ENCODE assay signal across 28 cellular contexts in genomic region chr3:113205481-113205880, GRCh38. TPM values are rescaled to one million over a fixed set of nuclear protein-coding genes. Genes with fewer than 3 reads are reported as not detected.
"Had no signal": no experiment of that assay in that cellular context is flagged by ENCODE, and none has a peak within 500 bp of the region (broad histone marks: within the 10 kb centered on the region; RNA-seq: fewer than 3 reads in every experiment).

No MANE protein-coding gene starts in this region.

- H3K27ac ChIP-seq: ascending aorta, gastrocnemius medialis, left ventricle myocardium inferior, right atrium auricular region, stomach, thyroid gland, WERI-Rb-1 had no signal

- ATAC-seq: gastrocnemius medialis; mucosa of descending colon; stimulated activated naive B cell treated with anti-CD40 and anti-IgM and Interleukin-4, amounts not matched to agents 10 μg/mL and 1 μg/mL and 100 μg/mL, for 72 hours had no signal

- H3K4me1 ChIP-seq: ascending aorta, gastrocnemius medialis, left ventricle myocardium inferior, right atrium auricular region, thyroid gland had no signal

- H3K4me1 Mint-ChIP-seq: activated CD4-positive, alpha-beta T cell treated with anti-CD3 and anti-CD28 coated beads, Interleukin-2, amount 10 ng/mL, durations not matched to agents 24 days and 14 days; activated naive CD4-positive, alpha-beta T cell treated with anti-CD3 and anti-CD28 coated beads, Interleukin-2, amount 10 ng/mL, durations not matched to agents 7 days and 5 days; activated naive CD8-positive, alpha-beta T cell treated with anti-CD3 and anti-CD28 coated beads, Interleukin-2, amount 10 ng/mL, durations not matched to agents 7 days and 5 days; stimulated activated naive B cell treated with anti-CD40 and anti-IgM and Interleukin-4, amounts not matched to agents 10 μg/mL and 1 μg/mL and 100 μg/mL, for 72 hours had no signal

- H3K4me3 ChIP-seq: ascending aorta, gastrocnemius medialis, left ventricle myocardium inferior, lung, mucosa of descending colon, right atrium auricular region, stomach, thyroid gland had no signal

- H3K9me3 ChIP-seq: ascending aorta, gastrocnemius medialis, left ventricle myocardium inferior, mucosa of descending colon, right atrium auricular region, stomach, thyroid gland had no signal

- H3K4me3 Mint-ChIP-seq: activated CD4-positive, alpha-beta memory T cell treated with anti-CD3 and anti-CD28 coated beads for 36 hours; activated CD4-positive, alpha-beta T cell treated with anti-CD3 and anti-CD28 coated beads, Interleukin-2, amount 10 ng/mL, durations not matched to agents 24 days and 14 days; activated naive CD4-positive, alpha-beta T cell treated with anti-CD3 and anti-CD28 coated beads, Interleukin-2, amount 10 ng/mL, durations not matched to agents 7 days and 5 days; activated naive CD8-positive, alpha-beta T cell treated with anti-CD3 and anti-CD28 coated beads, Interleukin-2, amount 10 ng/mL, durations not matched to agents 7 days and 5 days; activated T-helper 1 cell treated with anti-CD3 and anti-CD28 coated beads, Interleukin-12 subunit alpha, Interleukin-12 subunit beta, Interleukin-2, Interleukin-4 antibody, amounts not matched to agents 30 ng/mL and 10 ng/mL and 1 ng/mL, durations not matched to agents 14 hours and 24 hours and 36 hours; endodermal cell; stimulated activated naive B cell treated with anti-CD40 and anti-IgM and Interleukin-4, amounts not matched to agents 10 μg/mL and 1 μg/mL and 100 μg/mL, for 72 hours; T-helper 2 cell treated with Interferon-gamma antibody and Interleukin-4, amounts not matched to agents 5 μg/mL and 100 μg/mL, for 36 hours had no signal

- DNase-seq: activated CD4-positive, alpha-beta memory T cell treated with anti-CD3 and anti-CD28 coated beads for 36 hours; activated CD4-positive, alpha-beta T cell treated with anti-CD3 and anti-CD28 coated beads, Interleukin-2, amount 10 ng/mL, durations not matched to agents 24 days and 14 days; activated CD4-positive, CD25-positive, alpha-beta regulatory T cell treated with anti-CD3 and anti-CD28 coated beads, Interleukin-2, amount 50 U/mL, for 72 hours; activated CD8-positive, alpha-beta memory T cell treated with anti-CD3 and anti-CD28 coated beads, Interleukin-2, amount 50 U/mL, for 4 hours; activated gamma-delta T cell; activated naive CD4-positive, alpha-beta T cell treated with anti-CD3 and anti-CD28 coated beads, Interleukin-2, amount 10 ng/mL, durations not matched to agents 7 days and 5 days; activated naive CD8-positive, alpha-beta T cell treated with anti-CD3 and anti-CD28 coated beads, Interleukin-2, amount 10 ng/mL, durations not matched to agents 7 days and 5 days; activated T-cell treated with anti-CD3 and anti-CD28 coated beads, Interleukin-2, amount 50 U/mL, for 1 hour; endodermal cell; gastrocnemius medialis; glutamatergic neuron; left ventricle myocardium inferior; mesendoderm; mucosa of descending colon; occipital lobe; stimulated activated CD4-positive, alpha-beta T cell treated with anti-CD3 and anti-CD28 coated beads, Interleukin-15, amount 100 ng/mL, for 24 hours; stimulated activated CD4-positive, alpha-beta T cell treated with anti-CD3 and anti-CD28 coated beads, Interleukin-2, amount 100 ng/mL, for 24 hours; stimulated activated naive B cell treated with anti-CD40 and anti-IgM and Interleukin-4, amounts not matched to agents 10 μg/mL and 1 μg/mL and 100 μg/mL, for 72 hours; stomach; T-helper 1 cell; thyroid gland; WERI-Rb-1 had no signal

- H3K36me3 ChIP-seq: ascending aorta, gastrocnemius medialis, left ventricle myocardium inferior, right atrium auricular region, stomach, thyroid gland, WERI-Rb-1 had no signal

- H3K36me3 Mint-ChIP-seq: activated CD4-positive, alpha-beta memory T cell treated with anti-CD3 and anti-CD28 coated beads for 36 hours; activated naive CD4-positive, alpha-beta T cell treated with anti-CD3 and anti-CD28 coated beads, Interleukin-2, amount 10 ng/mL, durations not matched to agents 7 days and 5 days; activated naive CD8-positive, alpha-beta T cell treated with anti-CD3 and anti-CD28 coated beads, Interleukin-2, amount 10 ng/mL, durations not matched to agents 7 days and 5 days; brain; stimulated activated naive B cell treated with anti-CD40 and anti-IgM and Interleukin-4, amounts not matched to agents 10 μg/mL and 1 μg/mL and 100 μg/mL, for 72 hours had no signal

- H3K27me3 ChIP-seq: ascending aorta, right atrium auricular region, stomach, thyroid gland had no signal

- H3K9me3 Mint-ChIP-seq: activated CD4-positive, alpha-beta memory T cell treated with anti-CD3 and anti-CD28 coated beads for 36 hours; activated CD4-positive, alpha-beta T cell treated with anti-CD3 and anti-CD28 coated beads, Interleukin-2, amount 10 ng/mL, durations not matched to agents 24 days and 14 days; activated naive CD4-positive, alpha-beta T cell treated with anti-CD3 and anti-CD28 coated beads, Interleukin-2, amount 10 ng/mL, durations not matched to agents 7 days and 5 days; activated naive CD8-positive, alpha-beta T cell treated with anti-CD3 and anti-CD28 coated beads, Interleukin-2, amount 10 ng/mL, durations not matched to agents 7 days and 5 days; activated T-helper 1 cell treated with anti-CD3 and anti-CD28 coated beads, Interleukin-12 subunit alpha, Interleukin-12 subunit beta, Interleukin-2, Interleukin-4 antibody, amounts not matched to agents 30 ng/mL and 10 ng/mL and 1 ng/mL, durations not matched to agents 14 hours and 24 hours and 36 hours; endodermal cell; stimulated activated naive B cell treated with anti-CD40 and anti-IgM and Interleukin-4, amounts not matched to agents 10 μg/mL and 1 μg/mL and 100 μg/mL, for 72 hours; T-helper 2 cell treated with Interferon-gamma antibody and Interleukin-4, amounts not matched to agents 5 μg/mL and 100 μg/mL, for 36 hours had no signal

- H3K27ac Mint-ChIP-seq: activated CD4-positive, alpha-beta memory T cell treated with anti-CD3 and anti-CD28 coated beads for 36 hours; activated CD4-positive, alpha-beta T cell treated with anti-CD3 and anti-CD28 coated beads, Interleukin-2, amount 10 ng/mL, durations not matched to agents 24 days and 14 days; activated naive CD4-positive, alpha-beta T cell treated with anti-CD3 and anti-CD28 coated beads, Interleukin-2, amount 10 ng/mL, durations not matched to agents 7 days and 5 days; activated naive CD8-positive, alpha-beta T cell treated with anti-CD3 and anti-CD28 coated beads, Interleukin-2, amount 10 ng/mL, durations not matched to agents 7 days and 5 days; activated T-helper 1 cell treated with anti-CD3 and anti-CD28 coated beads, Interleukin-12 subunit alpha, Interleukin-12 subunit beta, Interleukin-2, Interleukin-4 antibody, amounts not matched to agents 30 ng/mL and 10 ng/mL and 1 ng/mL, durations not matched to agents 14 hours and 24 hours and 36 hours; endodermal cell; stimulated activated naive B cell treated with anti-CD40 and anti-IgM and Interleukin-4, amounts not matched to agents 10 μg/mL and 1 μg/mL and 100 μg/mL, for 72 hours; T-helper 2 cell treated with Interferon-gamma antibody and Interleukin-4, amounts not matched to agents 5 μg/mL and 100 μg/mL, for 36 hours had no signal

RNA-seq across cellular contexts. Expression of gene BOC, which starts 5.9 kb away (rescaled TPM):
- total RNA-seq: activated CD4-positive, alpha-beta memory T cell treated with anti-CD3 and anti-CD28 coated beads for 36 hours; activated naive CD8-positive, alpha-beta T cell treated with anti-CD3 and anti-CD28 coated beads, Interleukin-2, amount 10 ng/mL, durations not matched to agents 7 days and 5 days had no signal
